Comparison of ENCODE assay signal across 8 cellular contexts in genomic region chr1:46617108-46617694, GRCh38. TPM values are rescaled to one million over a fixed set of nuclear protein-coding genes. Genes with fewer than 3 reads are reported as not detected.
A peak's percentile ranks its signal among the peaks of the same experiment; 100 is the strongest.
DNase-seq lines count a peak whose midpoint lies in the region; TF ChIP-seq lines count a peak whose summit lies in the region.

No MANE protein-coding gene starts in this region.

- H3K27me3 ChIP-seq in HUES64 (ENCODE audit: insufficient read depth, low read length) (peaks cover 24% of the 10 kb centered on the region), mucosa of rectum (ENCODE audit: control insufficient read depth in 2 of 2, insufficient read depth in 2 of 2, low read length in 2 of 2) (no peaks in the 10 kb centered on the region)

- DNase-seq in AG04449 (ENCODE audit: low read depth, low spot score) (no peak), coronary artery (ENCODE audit: low spot score) (no peak), DMS53 (lab: John Stamatoyannopoulos, UW) (no peak)
- DNase-seq in central memory CD4-positive, alpha-beta T cell: no peak
- DNase-seq in stimulated activated CD4-positive, alpha-beta T cell treated with anti-CD3 and anti-CD28 coated beads, Interleukin-15, amount 100 ng/mL, for 24 hours: no peak
- DNase-seq in activated CD4-positive, alpha-beta T cell treated with anti-CD3 and anti-CD28 coated beads, Interleukin-2, amount 50 U/mL, for 48 hours: no peak

- H3K9ac ChIP-seq in HUES64 (ENCODE audit: low read depth, low read length) (peak overlapping the region; percentile 42; the same call in 1 of the 2 replicates), mucosa of rectum (ENCODE audit: low read depth in 1 of 2, low read length in 2 of 2) (peak overlapping the region; percentile 88 to 90)

- peaks cover 20% of the 10 kb centered on the region for H3K4me1 ChIP-seq in HUES64 (ENCODE audit: insufficient read depth, low read length)
- H3K4me1 ChIP-seq in mucosa of rectum (ENCODE audit: control insufficient read depth in 2 of 2, insufficient read depth in 2 of 2, low read length in 2 of 2): peaks cover 19 to 30% of the 10 kb centered on the region in 2 donors

- H3K9me3 ChIP-seq in HUES64 (ENCODE audit: insufficient read depth, low read depth, low read length): no peaks in the 10 kb centered on the region
- H3K9me3 ChIP-seq in mucosa of rectum (ENCODE audit: control insufficient read depth in 2 of 2, low read length in 2 of 2): no peaks in the 10 kb centered on the region

- H3K27ac ChIP-seq in HUES64 (ENCODE audit: low read depth, low read length): no peak overlapping the region
- peak overlapping the region; percentile 94 to 96 for H3K27ac ChIP-seq in coronary artery
- peak overlapping the region; percentile 92 to 93 for H3K27ac ChIP-seq in mucosa of rectum (ENCODE audit: low read depth in 2 of 2, low read length in 2 of 2)

- H3K4me3 ChIP-seq in AG04449 (ENCODE audit: low read depth, low read length): peak overlapping the region; percentile 88
- peak overlapping the region; percentile 66 for H3K4me3 ChIP-seq in HUES64 (ENCODE audit: low read length)
- peak overlapping the region; percentile 80 for H3K4me3 ChIP-seq in coronary artery
- H3K4me3 ChIP-seq in mucosa of rectum (ENCODE audit: low read length in 2 of 2): peak overlapping the region; percentile 91 to 99

- CTCF ChIA-PET in AG04449 (lab: Yijun Ruan, JAX): interaction anchor here (1.1 to 3.7 kb wide), 5 partner anchors 13 to 172 kb away, joined by 3 to 23 read pairs (median 4); partner anchors contain the start of gene MKNK1

- TF ChIP-seq CTCF in AG04449 (IDR thresholded peaks at IDR 0.05; ENCODE audit: insufficient read depth, low read length, missing control alignments) (no peak), coronary artery (IDR thresholded peaks at IDR 0.05) (no peak)

- H3K36me3 ChIP-seq in HUES64 (ENCODE audit: insufficient read depth, low read length) (no peaks in the 10 kb centered on the region), mucosa of rectum (ENCODE audit: control insufficient read depth in 2 of 2, insufficient read depth in 2 of 2, low read length in 2 of 2) (peaks cover 0 to 2% of the 10 kb centered on the region in 2 donors)

- POLR2A ChIA-PET in AG04449 (lab: Yijun Ruan, JAX): interaction anchor here (0.7 to 1.1 kb wide), 4 partner anchors 10 to 52 kb away, joined by 3 to 10 read pairs (median 4); partner anchors contain the start of gene MKNK1

- 55% methylated on average over 6 of the region's 9 CpGs for WGBS in HUES64

RNA-seq across cellular contexts. Expression of gene MOB3C, which starts 0.6 kb away (rescaled TPM):
- polyA plus RNA-seq in HUES64 (2013, experiment 1 of 2): 3.1 TPM
- 2.1 TPM for polyA plus RNA-seq in HUES64 (2013, experiment 2 of 2)

RNA-seq across cellular contexts. Expression of gene MKNK1, which starts 13.1 kb away (rescaled TPM):
- polyA plus RNA-seq in HUES64 (2013, experiment 1 of 2): 13.0 TPM
- 17.2 TPM for polyA plus RNA-seq in HUES64 (2013, experiment 2 of 2)

RNA-seq across cellular contexts. Expression of gene ATPAF1, which starts 51.0 kb away (rescaled TPM):
- 49.9 TPM for polyA plus RNA-seq in HUES64 (2013, experiment 1 of 2)
- polyA plus RNA-seq in HUES64 (2013, experiment 2 of 2): 56.7 TPM

RNA-seq across cellular contexts. Expression of gene TEX38, which starts 54.5 kb away (rescaled TPM):
- not detected for polyA plus RNA-seq in HUES64 (2013, experiment 1 of 2)
- not detected for polyA plus RNA-seq in HUES64 (2013, experiment 2 of 2)
